Comparison of ENCODE assay signal across 8 cellular contexts in genomic region chr12:121839106-121839992, GRCh38. TPM values are rescaled to one million over a fixed set of nuclear protein-coding genes. Genes with fewer than 3 reads are reported as not detected.
A peak's percentile ranks its signal among the peaks of the same experiment; 100 is the strongest.
DNase-seq lines count a peak whose midpoint lies in the region; ATAC-seq and TF ChIP-seq lines count a peak whose summit lies in the region.

No MANE protein-coding gene starts in this region.

- DNase-seq in NCI-H128 (lab: John Stamatoyannopoulos, UW; ENCODE audit: unreplicated experiment) (peak; percentile 96), adipocyte (ENCODE audit: low read depth) (peak; percentile 99), heart left ventricle (peak; percentile 99 to 100 (median 100)), posterior cingulate gyrus (peak; percentile 84 to 99 (median 94)), upper lobe of left lung (peak; percentile 100)

- no peaks in the 10 kb centered on the region for H3K9me2 ChIP-seq in SU-DHL-6 (replicated peaks; ENCODE audit: insufficient read depth, low read length)

- peak in 1 of 4 donors; percentile 4 for TF ChIP-seq EP300 in upper lobe of left lung (IDR thresholded peaks at IDR 0.05)

- H3K9me3 ChIP-seq in SU-DHL-6 (ENCODE audit: insufficient read depth, low read length) (no peaks in the 10 kb centered on the region), adipocyte (ENCODE audit: control insufficient read depth, low read length) (no peaks in the 10 kb centered on the region), heart left ventricle (no peaks in the 10 kb centered on the region), upper lobe of left lung (no peaks in the 10 kb centered on the region)

- 11 to 16% (median 14%) methylated on average over 43 to 53 of the region's 53 CpGs for WGBS in heart left ventricle, 4 donors
- WGBS in upper lobe of left lung, 2 donors = 13 to 23% methylated on average over 27 to 53 of the region's 53 CpGs

- peak overlapping the region; percentile 62 for H3K9ac ChIP-seq in SU-DHL-6 (ENCODE audit: low read length)
- H3K9ac ChIP-seq in adipocyte (ENCODE audit: low read length) = peak overlapping the region; percentile 73

- H3K27me3 ChIP-seq in SU-DHL-6 (ENCODE audit: low read length) (no peaks in the 10 kb centered on the region), adipocyte (replicated peaks; ENCODE audit: control insufficient read depth, insufficient read depth, low read length) (no peaks in the 10 kb centered on the region), heart left ventricle (no peaks in the 10 kb centered on the region), upper lobe of left lung (no peaks in the 10 kb centered on the region)

- H2AFZ ChIP-seq in SU-DHL-6 (ENCODE audit: low read depth, low read length, severe bottlenecking) = peak overlapping the region; percentile 97

- peak overlapping the region; percentile 57 for H3K4me3 ChIP-seq in SU-DHL-6 (ENCODE audit: insufficient read depth, low read length, poor library complexity, severe bottlenecking)
- H3K4me3 ChIP-seq in adipocyte (ENCODE audit: low read length) = peak overlapping the region; percentile 76
- H3K4me3 ChIP-seq in heart left ventricle = peak overlapping the region; percentile 20 to 80 (median 66)
- H3K4me3 ChIP-seq in upper lobe of left lung = peak overlapping the region; percentile 40 to 70 (median 64)

- H3K4me1 ChIP-seq in adipocyte (ENCODE audit: control insufficient read depth, insufficient read depth, low read length) (peaks cover 5% of the 10 kb centered on the region), heart left ventricle (peaks cover 0 to 13% (median 5%) of the 10 kb centered on the region in 12 donors), upper lobe of left lung (peaks cover 4 to 14% (median 11%) of the 10 kb centered on the region in 4 donors)

- ATAC-seq in HG02623 (IDR thresholded peaks at IDR 0.05; ENCODE audit: unreplicated experiment) = peak; percentile 94
- peak; percentile 97 to 100 (median 99) for ATAC-seq in heart left ventricle
- ATAC-seq in upper lobe of left lung (ENCODE audit: low FRiP score in 2 of 2) = peak; percentile 99

- H3F3A ChIP-seq in SU-DHL-6 (ENCODE audit: insufficient read depth) = peaks cover 4% of the 10 kb centered on the region; the same call in 1 of the 2 replicates

- H4K20me1 ChIP-seq in SU-DHL-6 (ENCODE audit: low read depth, low read length) = no peaks in the 10 kb centered on the region

- no peaks in the 10 kb centered on the region for H3K79me2 ChIP-seq in SU-DHL-6 (ENCODE audit: insufficient read depth, low read length)

- H3K36me3 ChIP-seq in SU-DHL-6 (ENCODE audit: low read length) (no peaks in the 10 kb centered on the region), adipocyte (ENCODE audit: control insufficient read depth, insufficient read depth, low read length, severe bottlenecking) (no peaks in the 10 kb centered on the region), heart left ventricle (no peaks in the 10 kb centered on the region), upper lobe of left lung (no peaks in the 10 kb centered on the region)

- TF ChIP-seq CTCF in SU-DHL-6 (IDR thresholded peaks at IDR 0.05; ENCODE audit: insufficient read depth, low read length, poor library complexity, severe bottlenecking) (no peak), heart left ventricle (IDR thresholded peaks at IDR 0.05) (peak in 11 of 12 donors; percentile 29 to 62 (median 48)), upper lobe of left lung (IDR thresholded peaks at IDR 0.05) (peak; percentile 37 to 84 (median 60))

- H3K27ac ChIP-seq in SU-DHL-6 (ENCODE audit: low read depth, low read length) (no peak overlapping the region), heart left ventricle (peak overlapping the region in 11 of 12 donors; percentile 41 to 79 (median 63)), upper lobe of left lung (peak overlapping the region; percentile 48 to 87 (median 72))

- peak; percentile 19 for TF ChIP-seq POLR2A in GM10847 (IDR thresholded peaks at IDR 0.05; ENCODE audit: extremely low read depth, insufficient read length)
- peak in 1 of 2 donors; percentile 78 for TF ChIP-seq POLR2A in heart left ventricle (IDR thresholded peaks at IDR 0.05)
- peak in 2 of 4 donors; percentile 19 to 71 for TF ChIP-seq POLR2A in upper lobe of left lung (IDR thresholded peaks at IDR 0.05)

- peak overlapping the region; percentile 93 for H3K4me2 ChIP-seq in SU-DHL-6 (ENCODE audit: low read depth, low read length, poor library complexity, severe bottlenecking)

- intact Hi-C loops in heart left ventricle (cut with DNase I) = loop anchor here in 2 of 10 donors (1.0 to 5.0 kb wide), 2 partner anchors 48 to 49 kb away; partner anchors contain the start of gene PSMD9 (in 2 of the 2)
- intact Hi-C loops in posterior cingulate gyrus (cut with DNase I) = no loop called here

RNA-seq across cellular contexts. Expression of gene HPD, which starts 19.3 kb away (rescaled TPM):
- total RNA-seq in heart left ventricle (1 to 10 TPM in 7 of 9 donors, under 1 TPM in 2; 0.36 to 2.2 (median 1.5) TPM), upper lobe of left lung (1 to 10 TPM in 5 of 6 donors, not detected in 1; 1.1 to 7.3 (median 1.7) TPM)
- polyA plus RNA-seq in heart left ventricle = 1 to 10 TPM in 1 of 2 donors, under 1 TPM in 1; 0.55 to 1.1 TPM

RNA-seq across cellular contexts. Expression of gene SETD1B, which starts 35.5 kb away (rescaled TPM):
- 10 to 100 TPM in 5 of 9 donors, 1 to 10 TPM in 4; 6.2 to 17.0 (median 12.0) TPM for total RNA-seq in heart left ventricle
- 1 to 10 TPM; 6.9 to 7.2 TPM for polyA plus RNA-seq in heart left ventricle
- 10 to 100 TPM in 5 of 6 donors, 1 to 10 TPM in 1; 9.3 to 47.1 (median 20.4) TPM for total RNA-seq in upper lobe of left lung

RNA-seq across cellular contexts. Expression of gene RHOF, which starts 45.9 kb away (rescaled TPM):
- total RNA-seq in heart left ventricle (10 to 100 TPM; 18.8 to 45.2 (median 26.6) TPM), upper lobe of left lung (100 to 1,000 TPM in 2 of 6 donors, 10 to 100 TPM in 4; 33.5 to 145 (median 45.5) TPM)
- 10 to 100 TPM; 18.8 to 23.8 TPM for polyA plus RNA-seq in heart left ventricle

RNA-seq across cellular contexts. Expression of gene PSMD9, which starts 49.2 kb away (rescaled TPM):
- 10 to 100 TPM; 28.8 to 47.8 (median 37.9) TPM for total RNA-seq in heart left ventricle
- 100 to 1,000 TPM in 1 of 2 donors, 10 to 100 TPM in 1; 24.8 to 133 TPM for polyA plus RNA-seq in heart left ventricle
- total RNA-seq in upper lobe of left lung = 10 to 100 TPM; 28.1 to 59.1 (median 43.6) TPM
